Comparison of ENCODE assay signal across 8 cellular contexts in genomic region chr19:1104452-1105216, GRCh38. TPM values are rescaled to one million over a fixed set of nuclear protein-coding genes. Genes with fewer than 3 reads are reported as not detected.
A peak's percentile ranks its signal among the peaks of the same experiment; 100 is the strongest.
DNase-seq lines count a peak whose midpoint lies in the region; ATAC-seq and TF ChIP-seq lines count a peak whose summit lies in the region.

No MANE protein-coding gene starts in this region.

- ATAC-seq in CD4-positive, alpha-beta T cell (ENCODE audit: poor library complexity): peak; percentile 28
- ATAC-seq in GM19455 (IDR thresholded peaks at IDR 0.05; ENCODE audit: unreplicated experiment) (peak; percentile 35), omental fat pad (ENCODE audit: low FRiP score) (peak; percentile 43), upper lobe of right lung (peak; percentile 58)

- TF ChIP-seq CTCF in CD4-positive, alpha-beta T cell (IDR thresholded peaks at IDR 0.05): no peak
- no peak for TF ChIP-seq CTCF in SK-N-SH (IDR thresholded peaks at IDR 0.05)
- no peak for TF ChIP-seq CTCF in omental fat pad (IDR thresholded peaks at IDR 0.05)
- no peak for TF ChIP-seq CTCF in upper lobe of right lung (IDR thresholded peaks at IDR 0.05)

- no peaks in the 10 kb centered on the region for H3K9me2 ChIP-seq in SK-N-SH

- 1% methylated on average over 92 of the region's 92 CpGs for WGBS in HUES64
- 1% methylated on average over 18 of the region's 92 CpGs for WGBS in SK-N-SH (ENCODE audit: low lambda C conversion rate)

- no peaks in the 10 kb centered on the region for H3K27me3 ChIP-seq in CD4-positive, alpha-beta T cell (ENCODE audit: control insufficient read depth, insufficient read depth, low read length)
- H3K27me3 ChIP-seq in HUES64 (ENCODE audit: insufficient read depth, low read length) (no peaks in the 10 kb centered on the region), SK-N-SH (ENCODE audit: insufficient read depth) (no peaks in the 10 kb centered on the region), upper lobe of right lung (no peaks in the 10 kb centered on the region)

- CTCF ChIA-PET in CD4-positive, alpha-beta T cell (lab: Charles Lee): interaction anchor here (0.8 kb wide), 1 partner anchor 90 kb away, joined by 3 read pairs; no protein-coding TSS in a partner anchor
- CTCF ChIA-PET in SK-N-SH (lab: Yijun Ruan, JAX): interaction anchor here (0.8 to 4.4 kb wide), 8 partner anchors 9 to 169 kb away, joined by 3 to 44 read pairs (median 4); partner anchors contain the start of gene ABCA7

- TF ChIP-seq EP300 in SK-N-SH (IDR thresholded peaks at IDR 0.05; ENCODE audit: borderline replicate concordance in 1 of 2, low read depth in 1 of 2, low read length in 1 of 2): no peak

- H3K4me3 ChIP-seq in HUES64 (ENCODE audit: low read length) (peak overlapping the region; percentile 88), SK-N-SH (ENCODE audit: low read depth in 2 of 2, low read length in 1 of 2) (peak overlapping the region; percentile 80 to 81), upper lobe of right lung (peak overlapping the region; percentile 74)

- peaks cover 18% of the 10 kb centered on the region for H3K36me3 Mint-ChIP-seq in CD4-positive, alpha-beta T cell (ENCODE audit: low read depth)

- TF ChIP-seq RAD21 in SK-N-SH (IDR thresholded peaks at IDR 0.05; ENCODE audit: low read length): no peak

- H3K79me2 ChIP-seq in SK-N-SH (ENCODE audit: insufficient read depth): peaks cover 18% of the 10 kb centered on the region; the same call in 1 of the 2 replicates

- H3K9me3 ChIP-seq in CD4-positive, alpha-beta T cell (ENCODE audit: control insufficient read depth, low read length): no peaks in the 10 kb centered on the region
- H3K9me3 ChIP-seq in HUES64 (ENCODE audit: insufficient read depth, low read depth, low read length): no peaks in the 10 kb centered on the region
- H3K9me3 ChIP-seq in SK-N-SH: no peaks in the 10 kb centered on the region
- no peaks in the 10 kb centered on the region for H3K9me3 ChIP-seq in upper lobe of right lung

- H3K4me3 Mint-ChIP-seq in CD4-positive, alpha-beta T cell: peak overlapping the region; percentile 71

- H3K4me2 ChIP-seq in SK-N-SH: peak overlapping the region; percentile 98

- no peaks in the 10 kb centered on the region for H3K27me3 Mint-ChIP-seq in CD4-positive, alpha-beta T cell

- POLR2A ChIA-PET in CD4-positive, alpha-beta T cell (lab: Charles Lee): interaction anchor here (0.7 to 7.4 kb wide), 16 partner anchors 9 to 165 kb away, joined by 3 to 74 read pairs (median 4); partner anchors contain the start of genes ARHGAP45, CIRBP and SBNO2
- POLR2A ChIA-PET in SK-N-SH (lab: Yijun Ruan, JAX): interaction anchor here (0.8 to 2.6 kb wide), 6 partner anchors 9 to 99 kb away, joined by 3 to 15 read pairs (median 4); no protein-coding TSS in a partner anchor

- peak in 9 of 10 experiments; percentile 48 to 71 (median 59) for DNase-seq in CD4-positive, alpha-beta T cell
- peak; percentile 92 for DNase-seq in SK-N-SH
- peak; percentile 46 for DNase-seq in activated naive CD8-positive, alpha-beta T cell treated with anti-CD3 and anti-CD28 coated beads, Interleukin-2, amount 50 U/mL, for 16 hours (ENCODE audit: low read depth, low spot score)
- DNase-seq in head of caudate nucleus: peak; percentile 32 to 90 (median 78)
- no peak for DNase-seq in omental fat pad (ENCODE audit: low spot score)
- peak; percentile 93 for DNase-seq in upper lobe of right lung

- peak overlapping the region; percentile 47 for H3K27ac Mint-ChIP-seq in CD4-positive, alpha-beta T cell

- H3K36me3 ChIP-seq in HUES64 (ENCODE audit: insufficient read depth, low read length) (peaks cover 20% of the 10 kb centered on the region), SK-N-SH (replicated peaks in 1 of 2; ENCODE audit: control insufficient read depth in 1 of 2, insufficient read depth in 2 of 2, low read length in 1 of 2) (peaks cover 0 to 30% of the 10 kb centered on the region in 2 experiments), upper lobe of right lung (peaks cover 34% of the 10 kb centered on the region)

- peaks cover 38% of the 10 kb centered on the region for H3F3A ChIP-seq in SK-N-SH (replicated peaks; ENCODE audit: insufficient read depth)

- peaks cover 21% of the 10 kb centered on the region; the same call in 1 of the 2 replicates for H4K20me1 ChIP-seq in SK-N-SH (ENCODE audit: insufficient read depth)

- H2AFZ ChIP-seq in SK-N-SH (ENCODE audit: low read depth): no peak overlapping the region

- peak overlapping the region; percentile 96 for H3K27ac ChIP-seq in CD4-positive, alpha-beta T cell (ENCODE audit: low read depth, low read length)
- H3K27ac ChIP-seq in HUES64 (ENCODE audit: low read depth, low read length) (peak overlapping the region; percentile 97), SK-N-SH (ENCODE audit: low read depth in 2 of 2, low read length in 1 of 2) (peak overlapping the region; percentile 85 to 87), upper lobe of right lung (peak overlapping the region; percentile 96)

- H3K9ac ChIP-seq in HUES64 (ENCODE audit: low read depth, low read length) (peak overlapping the region; percentile 92), SK-N-SH (peak overlapping the region; percentile 91)

- H3K9me3 Mint-ChIP-seq in CD4-positive, alpha-beta T cell: no peaks in the 10 kb centered on the region

- H3K4me1 ChIP-seq in HUES64 (ENCODE audit: insufficient read depth, low read length) (peaks cover 11% of the 10 kb centered on the region; the same call in 1 of the 2 replicates), SK-N-SH (ENCODE audit: control insufficient read depth in 1 of 2, insufficient read depth in 2 of 2, low read depth in 1 of 2, low read length in 1 of 2) (peaks cover 21 to 22% of the 10 kb centered on the region in 2 experiments; a peak in 3 of 4 replicates), upper lobe of right lung (peaks cover 49% of the 10 kb centered on the region)

- peaks cover 29% of the 10 kb centered on the region for H3K4me1 Mint-ChIP-seq in CD4-positive, alpha-beta T cell (ENCODE audit: low read depth)

- intact Hi-C loops in CD4-positive, alpha-beta T cell (cut with DNase I, micrococcal nuclease): loop anchor here (5.0 to 10.0 kb wide), 2 partner anchors 37 to 310 kb away; partner anchors contain the start of genes ARHGAP45 (in 2 of the 2) and PTBP1 (in 1 of the 2)
- intact Hi-C loops in head of caudate nucleus (cut with DNase I) (no loop called here), upper lobe of right lung (cut with DNase I) (no loop called here)

TF ChIP-seq in SK-N-SH, 30 proteins besides CTCF, POLR2A, EP300 and RAD21:
- no peak for TF ChIP-seq POLR2AphosphoS5 (IDR thresholded peaks at IDR 0.05; ENCODE audit: low read depth, low read length)
- 0 out of 2 replicates have a peak, but pooled peaks have one; percentile 8 for TF ChIP-seq ZBTB33 (IDR thresholded peaks at IDR 0.05; ENCODE audit: borderline replicate concordance, low read depth)

RNA-seq across cellular contexts. Expression of gene GPX4, which starts 0.8 kb away (rescaled TPM):
- total RNA-seq in CD4-positive, alpha-beta T cell: 100 to 1,000 TPM; 174 to 175 TPM
- 361 TPM for polyA plus RNA-seq in HUES64 (2013, experiment 1 of 2)
- 387 TPM for polyA plus RNA-seq in HUES64 (2013, experiment 2 of 2)
- polyA plus RNA-seq in SK-N-SH (2012; rRNA removed): 566 and 925 TPM in 2 replicates
- polyA plus RNA-seq in SK-N-SH (2012; cell fraction: cytosol; rRNA removed): 591 and 700 TPM in 2 replicates
- polyA plus RNA-seq in SK-N-SH (2012; cell fraction: nucleus; rRNA removed): 511 and 671 TPM in 2 replicates
- total RNA-seq in omental fat pad: 1,000 to 10,000 TPM in 1 of 4 donors, 100 to 1,000 TPM in 3; 429 to 1,640 (median 892) TPM
- 387 TPM for total RNA-seq in upper lobe of right lung

RNA-seq across cellular contexts. Expression of gene POLR2E, which starts 9.5 kb away (rescaled TPM):
- 10 to 100 TPM; 45.8 to 49.0 TPM for total RNA-seq in CD4-positive, alpha-beta T cell
- 184 TPM for polyA plus RNA-seq in HUES64 (2013, experiment 1 of 2)
- polyA plus RNA-seq in HUES64 (2013, experiment 2 of 2): 182 TPM
- polyA plus RNA-seq in SK-N-SH (2012; rRNA removed): 238 and 283 TPM in 2 replicates
- 143 and 208 TPM in 2 replicates for polyA plus RNA-seq in SK-N-SH (2012; cell fraction: cytosol; rRNA removed)
- polyA plus RNA-seq in SK-N-SH (2012; cell fraction: nucleus; rRNA removed): 134 and 138 TPM in 2 replicates
- 100 to 1,000 TPM; 151 to 216 (median 188) TPM for total RNA-seq in omental fat pad
- 155 TPM for total RNA-seq in upper lobe of right lung

RNA-seq across cellular contexts. Expression of gene ARHGAP45, which starts 37.7 kb away (rescaled TPM):
- total RNA-seq in CD4-positive, alpha-beta T cell: 100 to 1,000 TPM; 861 to 878 TPM
- polyA plus RNA-seq in HUES64 (2013, experiment 1 of 2): 10.3 TPM
- polyA plus RNA-seq in HUES64 (2013, experiment 2 of 2): 13.8 TPM
- 2.8 and 4.2 TPM in 2 replicates for polyA plus RNA-seq in SK-N-SH (2012; rRNA removed)
- polyA plus RNA-seq in SK-N-SH (2012; cell fraction: cytosol; rRNA removed): 1.7 and 2.5 TPM in 2 replicates
- 5.9 and 9.7 TPM in 2 replicates for polyA plus RNA-seq in SK-N-SH (2012; cell fraction: nucleus; rRNA removed)
- 10 to 100 TPM; 21.4 to 97.6 (median 36.3) TPM for total RNA-seq in omental fat pad
- 98.2 TPM for total RNA-seq in upper lobe of right lung

Comparison
In these comparisons a context has a peak if more than half of its experiments do, and no peak if none do; other contexts are left out.
1. intact Hi-C loops: an anchor here in CD4-positive, alpha-beta T cell (5.0 to 10.0 kb wide); none called in head of caudate nucleus and upper lobe of right lung.